32 cellular contexts compared by ENCODE assay signal in the genomic region with DNA sequence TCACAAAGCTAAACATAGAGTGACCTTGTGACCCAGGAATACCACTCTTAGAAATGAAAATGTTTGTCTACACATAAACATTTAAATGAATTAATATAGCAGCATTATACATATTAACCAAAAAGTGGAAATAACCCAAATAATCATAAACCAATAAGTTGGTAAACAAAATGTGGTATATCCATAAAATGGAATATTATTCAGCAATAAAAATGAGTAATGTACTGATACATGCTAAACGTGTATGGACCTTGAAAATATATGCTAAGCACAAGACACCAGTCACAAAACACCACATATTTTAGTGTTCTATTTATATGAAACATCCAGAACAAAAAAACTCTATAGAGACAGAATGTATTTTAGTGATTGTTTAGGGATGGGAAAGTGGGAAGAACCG.
"Had no signal": no experiment of that assay in that cellular context is flagged by ENCODE, and none has a peak within 500 bp of the region (broad histone marks: within the 10 kb centered on the region; RNA-seq: fewer than 3 reads in every experiment).

No MANE protein-coding gene starts in this region.

- H3K9me3 ChIP-seq: adrenal gland, ascending aorta, body of pancreas, breast epithelium had no signal

- H3K36me3 ChIP-seq: adrenal gland, ascending aorta, brain microvascular endothelial cell, breast epithelium, cardiac muscle cell had no signal

- H3K27ac ChIP-seq: adrenal gland, ascending aorta, body of pancreas, brain microvascular endothelial cell, breast epithelium, cardiac muscle cell had no signal

- DNase-seq: activated effector memory CD4-positive, alpha-beta T cell treated with anti-CD3 and anti-CD28 coated beads, Interleukin-2, amount 50 U/mL, for 16 hours; activated effector memory CD4-positive, alpha-beta T cell treated with Interleukin-2 at 50 U/mL for 16 hours; activated gamma-delta T cell; activated gamma-delta T cell treated with Interleukin-2 at 50 U/mL for 16 hours; activated naive CD4-positive, alpha-beta T cell; activated naive CD4-positive, alpha-beta T cell treated with anti-CD3 and anti-CD28 coated beads for 36 hours; activated naive CD4-positive, alpha-beta T cell treated with anti-CD3 and anti-CD28 coated beads, Interleukin-2, amount 10 ng/mL, durations not matched to agents 7 days and 5 days; activated naive CD4-positive, alpha-beta T cell treated with anti-CD3 and anti-CD28 coated beads, Interleukin-2, amount 50 U/mL, for 16 hours; activated naive CD4-positive, alpha-beta T cell treated with Interleukin-2 at 50 U/mL for 16 hours; activated naive CD8-positive, alpha-beta T cell treated with anti-CD3 and anti-CD28 coated beads for 36 hours; activated naive CD8-positive, alpha-beta T cell treated with anti-CD3 and anti-CD28 coated beads, Interleukin-2, amount 10 ng/mL, durations not matched to agents 7 days and 5 days; activated naive CD8-positive, alpha-beta T cell treated with anti-CD3 and anti-CD28 coated beads, Interleukin-2, amount 50 U/mL, for 24 hours; activated T-cell treated with anti-CD3 and anti-CD28 coated beads, Interleukin-2, amount 50 U/mL, for 4 hours; activated T-cell treated with anti-CD3 and anti-CD28 coated beads, Interleukin-2, amount 50 U/mL, for 48 hours; activated T-cell treated with anti-CD3 and anti-CD28 coated beads, Interleukin-2, amount 50 U/mL, for 72 hours; adrenal gland; amniotic stem cell; amygdala; anterior cingulate cortex; aorta; body of pancreas; brain microvascular endothelial cell; caudate nucleus; central memory CD4-positive, alpha-beta T cell; cerebellar nuclear complex had no signal

- H3K4me1 ChIP-seq: adrenal gland, ascending aorta, body of pancreas, breast epithelium had no signal

- FAIRE-seq: astrocyte, bronchial epithelial cell had no signal

- H3K27me3 ChIP-seq: adrenal gland, ascending aorta, body of pancreas, brain microvascular endothelial cell, breast epithelium, cardiac muscle cell had no signal

- ATAC-seq: activated naive CD4-positive, alpha-beta T cell treated with anti-CD3 and anti-CD28 coated beads, Interleukin-2, amount 50 U/mL, for 72 hours; activated naive CD8-positive, alpha-beta T cell treated with anti-CD3 and anti-CD28 coated beads, Interleukin-2, amount 50 U/mL, for 24 hours; activated T-cell treated with anti-CD3 and anti-CD28 coated beads, Interleukin-2, amount 50 U/mL, for 4 hours; activated T-cell treated with anti-CD3 and anti-CD28 coated beads, Interleukin-2, amount 50 U/mL, for 72 hours; activated T-helper 17 cell treated with anti-CD3 and anti-CD28 coated beads, Interleukin-2, amount 50 U/mL, for 72 hours; body of pancreas had no signal

- H3K4me3 ChIP-seq: adrenal gland, ascending aorta, body of pancreas, breast epithelium, cardiac muscle cell had no signal
